Comparison of ENCODE assay signal across 1 cellular context in genomic region chr7:1532456-1533254, GRCh38.
A peak's percentile ranks its signal among the peaks of the same experiment; 100 is the strongest.
TF ChIP-seq lines count a peak whose summit lies in the region.

No MANE protein-coding gene starts in this region.

TF ChIP-seq in HepG2, 621 proteins besides CTCF, POLR2A, EP300 and RAD21 (continued from another document and continues in another):
- TF ChIP-seq ZNF318 (CRISPR knock-in tag; IDR thresholded peaks at IDR 0.05) = no peak
- no peak for TF ChIP-seq SOX13 (IDR thresholded peaks at IDR 0.05)
- TF ChIP-seq SOX13 (CRISPR knock-in tag; conservative IDR thresholded peaks at IDR 0.05 in 1 of 2, IDR thresholded peaks at IDR 0.05 in 1 of 2) = peak in 1 of 2 experiments; percentile 30; a peak in 1 of 4 replicates
- TF ChIP-seq ZBTB26 (CRISPR knock-in tag; IDR thresholded peaks at IDR 0.05; ENCODE audit: borderline replicate concordance) = peak; percentile 64; the same call in 1 of the 2 replicates
- no peak for TF ChIP-seq ZBTB34 (CRISPR knock-in tag; IDR thresholded peaks at IDR 0.05)
- no peak for TF ChIP-seq IRX3 (CRISPR knock-in tag; IDR thresholded peaks at IDR 0.05; ENCODE audit: borderline replicate concordance, low read depth)
- TF ChIP-seq ZBTB1 (CRISPR knock-in tag; IDR thresholded peaks at IDR 0.05; ENCODE audit: borderline replicate concordance) = no peak
- TF ChIP-seq HOXD1 (CRISPR knock-in tag; IDR thresholded peaks at IDR 0.05) = no peak
- no peak for TF ChIP-seq ZNF510 (CRISPR knock-in tag; IDR thresholded peaks at IDR 0.05; ENCODE audit: low read depth)
- TF ChIP-seq DPF2 (CRISPR knock-in tag; IDR thresholded peaks at IDR 0.05; ENCODE audit: borderline replicate concordance, low read depth) = peak; percentile 60
- peak; percentile 45 for TF ChIP-seq DRAP1 (CRISPR knock-in tag; IDR thresholded peaks at IDR 0.05)
- TF ChIP-seq ZBTB44 (CRISPR knock-in tag; IDR thresholded peaks at IDR 0.05) = no peak
- no peak for TF ChIP-seq PLRG1 (conservative IDR thresholded peaks at IDR 0.05)
- TF ChIP-seq THYN1 (CRISPR knock-in tag; IDR thresholded peaks at IDR 0.05; ENCODE audit: borderline replicate concordance, low read depth) = no peak; the same call in 1 of the 2 replicates
- peak; percentile 55; the same call in 1 of the 2 replicates for TF ChIP-seq TBX2 (CRISPR knock-in tag; IDR thresholded peaks at IDR 0.05; ENCODE audit: borderline replicate concordance)
- TF ChIP-seq ZNF772 (CRISPR knock-in tag; IDR thresholded peaks at IDR 0.05) = no peak; the same call in 1 of the 2 replicates
- TF ChIP-seq ZNF800 (CRISPR knock-in tag; IDR thresholded peaks at IDR 0.05) = no peak
- TF ChIP-seq ZNF275 (CRISPR knock-in tag; IDR thresholded peaks at IDR 0.05; ENCODE audit: borderline replicate concordance) = no peak
- no peak for TF ChIP-seq ZFP41 (CRISPR knock-in tag; IDR thresholded peaks at IDR 0.05; ENCODE audit: borderline replicate concordance)
- TF ChIP-seq ARID4A (CRISPR knock-in tag; IDR thresholded peaks at IDR 0.05; ENCODE audit: borderline replicate concordance) = peak; percentile 74; the same call in 1 of the 2 replicates
- TF ChIP-seq ZNF816 (CRISPR knock-in tag; IDR thresholded peaks at IDR 0.05; ENCODE audit: borderline replicate concordance) = no peak
- no peak for TF ChIP-seq SRSF4 (IDR thresholded peaks at IDR 0.05; ENCODE audit: low read depth, low read length, poor library complexity, severe bottlenecking)
- TF ChIP-seq CSRNP1 (CRISPR knock-in tag; IDR thresholded peaks at IDR 0.05) = no peak
- no peak for TF ChIP-seq REL (CRISPR knock-in tag; conservative IDR thresholded peaks at IDR 0.05)
- no peak for TF ChIP-seq PREB (CRISPR knock-in tag; IDR thresholded peaks at IDR 0.05)
- no peak for TF ChIP-seq PRMT3 (CRISPR knock-in tag; IDR thresholded peaks at IDR 0.05; ENCODE audit: borderline replicate concordance, low read depth)
- TF ChIP-seq TFAP4 (IDR thresholded peaks at IDR 0.05; ENCODE audit: borderline replicate concordance, low read depth) = peak; percentile 98
